ENCODE assay signal across 37 cellular contexts in the genomic region with DNA sequence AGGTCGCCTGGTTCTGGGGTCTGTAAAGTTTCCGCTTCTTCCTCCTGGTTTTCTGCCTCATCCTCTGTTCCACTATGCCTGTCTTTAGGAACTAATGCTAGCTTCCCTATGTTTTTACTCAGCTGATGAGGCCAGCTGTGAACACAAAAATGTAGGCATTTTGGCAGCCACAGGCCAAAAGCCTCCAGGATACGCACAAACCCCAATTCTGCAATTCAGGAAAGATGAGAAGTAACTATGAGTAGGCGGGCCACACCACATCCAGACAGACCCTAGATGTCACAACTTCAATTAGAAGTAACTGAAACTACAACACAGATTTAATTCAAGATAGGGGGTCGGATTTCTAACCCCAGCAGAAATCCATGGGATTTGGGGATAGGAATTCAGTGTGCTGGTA. TPM values are rescaled to one million over a fixed set of nuclear protein-coding genes. Genes with fewer than 3 reads are reported as not detected.
A peak's percentile ranks its signal among the peaks of the same experiment; 100 is the strongest.
DNase-seq lines count a peak whose midpoint lies in the region; ATAC-seq, FAIRE-seq and TF ChIP-seq lines count a peak whose summit lies in the region.
"Had no signal": no experiment of that assay in that cellular context is flagged by ENCODE, and none has a peak within 500 bp of the region (broad histone marks: within the 10 kb centered on the region; RNA-seq: fewer than 3 reads in every experiment).

No MANE protein-coding gene starts in this region.

- TF ChIP-seq EP300 in A549 (IDR thresholded peaks at IDR 0.05): no peak

- POLR2A ChIA-PET in A549 (lab: Yijun Ruan, JAX): no interaction called here
- POLR2A ChIA-PET in activated CD8-positive, alpha-beta T cell treated with anti-CD3 and anti-CD28 coated beads for 36 hours (lab: Charles Lee): no interaction called here

- CTCF ChIA-PET in A549 (lab: Yijun Ruan, JAX): interaction anchor here (0.7 to 1.8 kb wide), 8 partner anchors 12 to 152 kb away, joined by 3 to 6 read pairs (median 4); no protein-coding TSS in a partner anchor
- CTCF ChIA-PET in activated CD8-positive, alpha-beta T cell treated with anti-CD3 and anti-CD28 coated beads for 36 hours (lab: Charles Lee): interaction anchor here (0.8 kb wide), 1 partner anchor 81 kb away, joined by 3 read pairs; no protein-coding TSS in a partner anchor

- H3K4me3 Mint-ChIP-seq in osteocyte (ENCODE audit: unreplicated experiment): no peak overlapping the region
- H3K4me3 Mint-ChIP-seq in activated CD8-positive, alpha-beta T cell treated with anti-CD3 and anti-CD28 coated beads for 36 hours: no peak overlapping the region
- H3K4me3 Mint-ChIP-seq: activated CD4-positive, alpha-beta T cell treated with anti-CD3 and anti-CD28 coated beads for 36 hours; activated naive CD8-positive, alpha-beta T cell; CD4-positive, alpha-beta T cell; natural killer cell treated with Interleukin-12 subunit alpha and Interleukin-12 subunit beta and Interleukin-15 and Interleukin-18, amount 100 ng/mL, for 72 hours had no signal

- H3K9me3 ChIP-seq in A549: no peaks in the 10 kb centered on the region
- H3K9me3 ChIP-seq in esophagus squamous epithelium: no peaks in the 10 kb centered on the region
- no peaks in the 10 kb centered on the region for H3K9me3 ChIP-seq in MG63
- H3K9me3 ChIP-seq in psoas muscle: no peaks in the 10 kb centered on the region
- no peaks in the 10 kb centered on the region for H3K9me3 ChIP-seq in mucosa of descending colon
- H3K9me3 ChIP-seq: colonic mucosa, heart left ventricle, testis had no signal

- TF ChIP-seq POLR2A in A549 (IDR thresholded peaks at IDR 0.05; ENCODE audit: low read length) (no peak), esophagus squamous epithelium (IDR thresholded peaks at IDR 0.05) (no peak)

- TF ChIP-seq CTCF in A549 (IDR thresholded peaks at IDR 0.05) (no peak), esophagus squamous epithelium (IDR thresholded peaks at IDR 0.05) (no peak), osteocyte (IDR thresholded peaks at IDR 0.05) (no peak), psoas muscle (IDR thresholded peaks at IDR 0.05) (no peak), mucosa of descending colon (IDR thresholded peaks at IDR 0.05) (no peak)
- no peak for TF ChIP-seq CTCF in activated CD8-positive, alpha-beta T cell treated with anti-CD3 and anti-CD28 coated beads for 36 hours (IDR thresholded peaks at IDR 0.05)

- H3K36me3 ChIP-seq in esophagus squamous epithelium: peaks cover 0 to 7% (median 0%) of the 10 kb centered on the region in 3 donors
- no peaks in the 10 kb centered on the region for H3K36me3 ChIP-seq in MG63
- H3K36me3 ChIP-seq in psoas muscle (ENCODE audit: insufficient read depth in 1 of 2, low read depth in 1 of 2): no peaks in the 10 kb centered on the region
- no peaks in the 10 kb centered on the region for H3K36me3 ChIP-seq in mucosa of descending colon (ENCODE audit: low read depth)
- H3K36me3 ChIP-seq: cardiac muscle cell, colonic mucosa, heart left ventricle had no signal

- H3K36me3 Mint-ChIP-seq in osteocyte (ENCODE audit: unreplicated experiment): no peaks in the 10 kb centered on the region
- no peaks in the 10 kb centered on the region for H3K36me3 Mint-ChIP-seq in activated CD8-positive, alpha-beta T cell treated with anti-CD3 and anti-CD28 coated beads for 36 hours (ENCODE audit: low read depth)
- H3K36me3 Mint-ChIP-seq: activated naive CD8-positive, alpha-beta T cell; natural killer cell treated with Interleukin-12 subunit alpha and Interleukin-12 subunit beta and Interleukin-15 and Interleukin-18, amount 100 ng/mL, for 72 hours had no signal

- no peaks in the 10 kb centered on the region for H3K27me3 Mint-ChIP-seq in osteocyte (ENCODE audit: unreplicated experiment)
- no peaks in the 10 kb centered on the region for H3K27me3 Mint-ChIP-seq in activated CD8-positive, alpha-beta T cell treated with anti-CD3 and anti-CD28 coated beads for 36 hours
- H3K27me3 Mint-ChIP-seq: activated CD4-positive, alpha-beta T cell treated with anti-CD3 and anti-CD28 coated beads for 36 hours; activated naive CD8-positive, alpha-beta T cell had no signal

- intact Hi-C loops in esophagus squamous epithelium (cut with DNase I) (no loop called here), psoas muscle (cut with DNase I) (no loop called here), mucosa of descending colon (cut with DNase I, micrococcal nuclease) (no loop called here)
- intact Hi-C loops in activated CD8-positive, alpha-beta T cell treated with anti-CD3 and anti-CD28 coated beads for 36 hours (cut with micrococcal nuclease): no loop called here

- no peak overlapping the region for H3K4me3 ChIP-seq in A549
- H3K4me3 ChIP-seq in esophagus squamous epithelium: no peak overlapping the region
- H3K4me3 ChIP-seq in MG63: no peak overlapping the region
- H3K4me3 ChIP-seq in psoas muscle: no peak overlapping the region
- no peak overlapping the region for H3K4me3 ChIP-seq in mucosa of descending colon
- H3K4me3 ChIP-seq: cardiac muscle cell, colonic mucosa, heart left ventricle, testis had no signal

- H3K9me3 Mint-ChIP-seq in osteocyte (ENCODE audit: unreplicated experiment): no peaks in the 10 kb centered on the region
- H3K9me3 Mint-ChIP-seq in activated CD8-positive, alpha-beta T cell treated with anti-CD3 and anti-CD28 coated beads for 36 hours: no peaks in the 10 kb centered on the region
- H3K9me3 Mint-ChIP-seq: activated T-helper 2 cell treated with anti-CD3 and anti-CD28 coated beads, Interferon-gamma antibody, Interleukin-2, Interleukin-4, amounts not matched to agents 10 μg/mL and 5 μg/mL and 100 μg/mL, durations not matched to agents 14 hours and 24 hours and 36 hours; CD4-positive, alpha-beta T cell; natural killer cell treated with Interleukin-12 subunit alpha and Interleukin-12 subunit beta and Interleukin-15 and Interleukin-18, amount 100 ng/mL, for 72 hours had no signal

- peak overlapping the region; percentile 88 to 93 for H3K27ac ChIP-seq in A549
- H3K27ac ChIP-seq in esophagus squamous epithelium: peak overlapping the region; percentile 31 to 90 (median 84)
- H3K27ac ChIP-seq in psoas muscle: no peak overlapping the region
- H3K27ac ChIP-seq: cardiac muscle cell, heart left ventricle, testis had no signal

- WGBS in A549 (ENCODE audit: missing lambda C conversion rate): 95% methylated on average over 5 of the region's 5 CpGs
- WGBS in esophagus squamous epithelium, 2 donors: 93% methylated on average over 5 of the region's 5 CpGs
- 77 to 90% (median 78%) methylated on average over 5 of the region's 5 CpGs for WGBS in psoas muscle, 3 donors

- TF ChIP-seq RAD21 in A549 (conservative IDR thresholded peaks at IDR 0.05 in 1 of 2, IDR thresholded peaks at IDR 0.05 in 1 of 2): no peak

- no peak for ATAC-seq in A549
- ATAC-seq in psoas muscle: no peak
- no peak for ATAC-seq in mucosa of descending colon
- ATAC-seq in activated CD8-positive, alpha-beta T cell treated with anti-CD3 and anti-CD28 coated beads for 36 hours: no peak
- ATAC-seq: activated CD4-positive, alpha-beta T cell treated with anti-CD3 and anti-CD28 coated beads for 36 hours; heart left ventricle; left ventricle myocardium superior; natural killer cell treated with Interleukin-12 subunit alpha and Interleukin-12 subunit beta and Interleukin-15 and Interleukin-18, amount 100 ng/mL, for 72 hours; PC-3 had no signal

- H3K4me1 ChIP-seq in A549 (peaks cover 100% of the 10 kb centered on the region), esophagus squamous epithelium (peaks cover 53 to 100% (median 83%) of the 10 kb centered on the region in 3 donors), psoas muscle (peaks cover 23% of the 10 kb centered on the region), mucosa of descending colon (ENCODE audit: low read depth) (peaks cover 36% of the 10 kb centered on the region)
- H3K4me1 ChIP-seq: testis had no signal

- H3K27ac Mint-ChIP-seq in osteocyte (ENCODE audit: unreplicated experiment): peak overlapping the region; percentile 56
- no peak overlapping the region for H3K27ac Mint-ChIP-seq in activated CD8-positive, alpha-beta T cell treated with anti-CD3 and anti-CD28 coated beads for 36 hours
- H3K27ac Mint-ChIP-seq: activated CD4-positive, alpha-beta T cell treated with anti-CD3 and anti-CD28 coated beads for 36 hours; activated naive CD8-positive, alpha-beta T cell; activated T-helper 2 cell treated with anti-CD3 and anti-CD28 coated beads, Interferon-gamma antibody, Interleukin-2, Interleukin-4, amounts not matched to agents 10 μg/mL and 5 μg/mL and 100 μg/mL, durations not matched to agents 14 hours and 24 hours and 36 hours; CD4-positive, alpha-beta T cell; natural killer cell treated with Interleukin-12 subunit alpha and Interleukin-12 subunit beta and Interleukin-15 and Interleukin-18, amount 100 ng/mL, for 72 hours had no signal

- no peak for FAIRE-seq in A549 (lab: Jason Lieb, UNC)
- FAIRE-seq: A204.1, D721Med, kidney, small intestine had no signal

- no peak overlapping the region for H3K4me2 ChIP-seq in A549

- DNase-seq in A549 (ENCODE audit: low read depth in 1 of 2, low spot score in 1 of 2) (no peak), RPMI7951 (ENCODE audit: low read depth) (peak; percentile 21), esophagus squamous epithelium (lab: John Stamatoyannopoulos, UW) (no peak), osteocyte (ENCODE audit: extremely low spot score, unreplicated experiment) (no peak), MG63 (no peak), psoas muscle (no peak), mucosa of descending colon (no peak)
- DNase-seq in activated CD8-positive, alpha-beta T cell treated with anti-CD3 and anti-CD28 coated beads for 36 hours: no peak
- DNase-seq: activated CD4-positive, alpha-beta T cell treated with anti-CD3 and anti-CD28 coated beads for 36 hours; AML-193; anterior cingulate cortex; CD4-positive, alpha-beta T cell; colonic mucosa; effector CD4-positive, alpha-beta T cell; foreskin melanocyte; GOT3; heart left ventricle; kidney; left ventricle myocardium superior; NCI-H1092 treated with DMSO at 0.1 percent for 48 hours; NCI-H187; NCI-H524 treated with DMSO at 0.1 percent for 48 hours; NK-92 treated with Interleukin-12 subunit alpha and Interleukin-12 subunit beta, amount 100 ng/mL, for 24 hours; PC-3; SHP77; small intestine; stimulated activated CD4-positive, alpha-beta T cell treated with anti-CD3 and anti-CD28 coated beads, Interleukin-1b, Interleukin-23, amount 100 ng/mL, for 48 hours; stimulated activated naive CD4-positive, alpha-beta T cell treated with Interleukin-2 at 50 U/mL for 16 hours; testis had no signal

- peaks cover 51% of the 10 kb centered on the region for H3K4me1 Mint-ChIP-seq in osteocyte (ENCODE audit: unreplicated experiment)
- peaks cover 24% of the 10 kb centered on the region for H3K4me1 Mint-ChIP-seq in activated CD8-positive, alpha-beta T cell treated with anti-CD3 and anti-CD28 coated beads for 36 hours (ENCODE audit: low read depth)

- H3K27me3 ChIP-seq in esophagus squamous epithelium (no peaks in the 10 kb centered on the region), MG63 (no peaks in the 10 kb centered on the region), psoas muscle (ENCODE audit: insufficient read depth in 3 of 3, low read length in 2 of 3) (no peaks in the 10 kb centered on the region)
- H3K27me3 ChIP-seq: cardiac muscle cell, colonic mucosa, heart left ventricle, testis had no signal

RNA-seq across cellular contexts. Expression of gene CA12, which starts 11.9 kb away (rescaled TPM):
- 323 and 389 TPM in 2 replicates for polyA plus RNA-seq in A549 (2011; rRNA removed)
- polyA plus RNA-seq in A549 (2012; cell fraction: cytosol; rRNA removed): 126 and 167 TPM in 2 replicates
- polyA plus RNA-seq in A549 (2012; cell fraction: nucleus; rRNA removed): 155 and 181 TPM in 2 replicates
- polyA plus RNA-seq in A549 (2017; fragmentation: RNase III; extraction: RNeasy Plus Mini Kit Qiagen cat#74134 plus additional on column Dnase treatment): 122 to 129 TPM (median 126 TPM) in 3 replicates
- 186 and 245 TPM in 2 replicates for polyA minus RNA-seq in A549 (2011; rRNA and poly(A)+ RNA removed)
- total RNA-seq in RPMI7951 (2014; rRNA removed; shearing (Covaris generic)): 23.3 and 30.2 TPM in 2 replicates
- total RNA-seq in esophagus squamous epithelium: 100 to 1,000 TPM; 126 to 156 (median 143) TPM
- total RNA-seq in osteocyte: 0.76 and 0.97 TPM in 2 replicates
- 4.7 and 4.8 TPM in 2 replicates for total RNA-seq in MG63 (2014; rRNA removed; shearing (Covaris generic); ENCODE audit: low replicate concordance)
- under 1 TPM; 0.08 to 0.17 (median 0.17) TPM for total RNA-seq in psoas muscle
- polyA plus RNA-seq in psoas muscle: under 1 TPM; 0.01 to 0.25 (median 0.09) TPM
- total RNA-seq in mucosa of descending colon: 100 to 1,000 TPM; 141 to 645 (median 213) TPM
- under 1 TPM in 1 of 2 experiments, not detected in 1; 0.58 TPM for total RNA-seq in activated CD8-positive, alpha-beta T cell treated with anti-CD3 and anti-CD28 coated beads for 36 hours
- total RNA-seq: CD4-positive, alpha-beta T cell; mononuclear cell; natural killer cell treated with Interleukin-12 subunit alpha and Interleukin-12 subunit beta and Interleukin-15 and Interleukin-18, amount 100 ng/mL, for 72 hours; T-helper 2 cell treated with Interferon-gamma antibody and Interleukin-4, amounts not matched to agents 100 ng/mL and 5 ng/mL, for 36 hours had no signal
- polyA plus RNA-seq: cardiac muscle cell had no signal
